In genomic region chr1:23837905-23838304, GRCh38 we compare ENCODE assay signal across 9 cellular contexts. TPM values are rescaled to one million over a fixed set of nuclear protein-coding genes. Genes with fewer than 3 reads are reported as not detected.
DNase-seq lines count a peak whose midpoint lies in the region; ATAC-seq and TF ChIP-seq lines count a peak whose summit lies in the region.
"Had no signal": no experiment of that assay in that cellular context is flagged by ENCODE, and none has a peak within 500 bp of the region (broad histone marks: within the 10 kb centered on the region; RNA-seq: fewer than 3 reads in every experiment).

No MANE protein-coding gene starts in this region.

- H3K4me3 ChIP-seq in ascending aorta, result peak overlapping the region; percentile 43 to 50
- H3K4me3 ChIP-seq in right lobe of liver, result peak overlapping the region in 2 of 3 donors; percentile 18 to 47
- peak overlapping the region; percentile 36 to 45 for H3K4me3 ChIP-seq in vagina

- H3K36me3 ChIP-seq in ascending aorta, result no peaks in the 10 kb centered on the region
- no peaks in the 10 kb centered on the region for H3K36me3 ChIP-seq in right lobe of liver
- H3K36me3 ChIP-seq in vagina, result no peaks in the 10 kb centered on the region
- H3K36me3 ChIP-seq: HAP-1 had no signal

- peak; percentile 14 to 24 (median 21) for ATAC-seq in right lobe of liver
- no peak for ATAC-seq in HG02678 (IDR thresholded peaks at IDR 0.05; ENCODE audit: unreplicated experiment)
- no peak for ATAC-seq in GM18861 (IDR thresholded peaks at IDR 0.05; ENCODE audit: unreplicated experiment)

- H3K9me3 ChIP-seq in ascending aorta, result no peaks in the 10 kb centered on the region
- no peaks in the 10 kb centered on the region for H3K9me3 ChIP-seq in right lobe of liver
- no peaks in the 10 kb centered on the region for H3K9me3 ChIP-seq in vagina
- H3K9me3 ChIP-seq: HAP-1 had no signal

- intact Hi-C loops in ascending aorta (cut with DNase I), result no loop called here
- intact Hi-C loops in right lobe of liver (cut with DNase I), result no loop called here
- intact Hi-C loops in vagina (cut with DNase I), result no loop called here

- H3K4me1 ChIP-seq in ascending aorta, result peaks cover 0 to 6% of the 10 kb centered on the region in 2 donors
- peaks cover 0 to 6% (median 0%) of the 10 kb centered on the region in 4 donors for H3K4me1 ChIP-seq in right lobe of liver
- peaks cover 8% of the 10 kb centered on the region for H3K4me1 ChIP-seq in vagina

- peak; percentile 1 for DNase-seq in stimulated activated CD4-positive, alpha-beta T cell treated with anti-CD3 and anti-CD28 coated beads, Interleukin-12 subunit alpha, Interleukin-12 subunit beta, amount 100 ng/mL, for 4 hours
- DNase-seq in stimulated activated CD4-positive, alpha-beta T cell treated with anti-CD3 and anti-CD28 coated beads, Interleukin-4, amount 100 ng/mL, for 4 hours, result no peak
- DNase-seq in ascending aorta (ENCODE audit: low spot score in 2 of 2) (no peak), right lobe of liver (no peak), vagina (ENCODE audit: extremely low spot score in 2 of 2) (no peak), retina (no peak)

- TF ChIP-seq CTCF in ascending aorta (IDR thresholded peaks at IDR 0.05) (no peak), right lobe of liver (IDR thresholded peaks at IDR 0.05) (no peak), vagina (IDR thresholded peaks at IDR 0.05) (no peak)

- no peak for TF ChIP-seq POLR2A in right lobe of liver (IDR thresholded peaks at IDR 0.05)
- no peak for TF ChIP-seq POLR2A in vagina (IDR thresholded peaks at IDR 0.05)

- H3K27ac ChIP-seq in ascending aorta, result no peak overlapping the region
- no peak overlapping the region for H3K27ac ChIP-seq in right lobe of liver
- H3K27ac ChIP-seq in vagina, result peak overlapping the region; percentile 11

- H3K27me3 ChIP-seq in ascending aorta (no peaks in the 10 kb centered on the region), right lobe of liver (no peaks in the 10 kb centered on the region), vagina (no peaks in the 10 kb centered on the region)

- WGBS in right lobe of liver (ENCODE audit: insufficient coverage, low coverage, low lambda C conversion rate, missing lambda C conversion rate), result 23% methylated on average over 5 of the region's 13 CpGs

RNA-seq across cellular contexts. Expression of gene HMGCL, which starts 12.7 kb away (rescaled TPM):
- total RNA-seq in ascending aorta (7.3 TPM), right lobe of liver (100 to 1,000 TPM; 143 to 178 (median 160) TPM), vagina (25.3 TPM)

RNA-seq across cellular contexts. Expression of gene FUCA1, which starts 30.2 kb away (rescaled TPM):
- 11.1 TPM for total RNA-seq in ascending aorta
- 10 to 100 TPM; 37.1 to 54.7 (median 45.1) TPM for total RNA-seq in right lobe of liver
- 10.6 TPM for total RNA-seq in vagina

RNA-seq across cellular contexts. Expression of gene GALE, which starts 37.4 kb away (rescaled TPM):
- total RNA-seq in ascending aorta (30.4 TPM), right lobe of liver (10 to 100 TPM; 25.9 to 46.9 (median 42.0) TPM), vagina (12.3 TPM)

RNA-seq across cellular contexts. Expression of gene LYPLA2, which starts 47.0 kb away (rescaled TPM):
- total RNA-seq in ascending aorta (127 TPM), right lobe of liver (10 to 100 TPM; 28.1 to 69.8 (median 32.6) TPM), vagina (56.2 TPM)

RNA-seq across cellular contexts. Expression of gene PITHD1, which starts 59.7 kb away (rescaled TPM):
- 60.1 TPM for total RNA-seq in ascending aorta
- total RNA-seq in right lobe of liver, result 10 to 100 TPM; 22.9 to 34.7 (median 30.6) TPM
- total RNA-seq in vagina, result 63.6 TPM

Comparison
In these comparisons a context has a peak if more than half of its experiments do, and no peak if none do; other contexts are left out.
1. ATAC-seq: peak in right lobe of liver (4 of 4); none in HG02678 (single experiment) and GM18861 (single experiment).
2. Peak in every context shown above with its lines, with median percentiles within 50 percentile points of each other: H3K4me3 ChIP-seq.